In genomic region chr1:92556350-92556749, GRCh38 we compare ENCODE assay signal across 23 cellular contexts.
DNase-seq lines count a peak whose midpoint lies in the region; ATAC-seq, FAIRE-seq and TF ChIP-seq lines count a peak whose summit lies in the region.
"Had no signal": no experiment of that assay in that cellular context is flagged by ENCODE, and none has a peak within 500 bp of the region (broad histone marks: within the 10 kb centered on the region; RNA-seq: fewer than 3 reads in every experiment).

No MANE protein-coding gene starts in this region.

- H3K36me3 ChIP-seq in HEK293 (ENCODE audit: control insufficient read depth in 2 of 2, insufficient read depth in 1 of 2, low read length in 2 of 2) = no peaks in the 10 kb centered on the region
- no peaks in the 10 kb centered on the region for H3K36me3 ChIP-seq in small intestine (ENCODE audit: control insufficient read depth in 2 of 2, insufficient read depth in 2 of 2, low read length in 2 of 2)
- H3K36me3 ChIP-seq in ovary = no peaks in the 10 kb centered on the region
- H3K36me3 ChIP-seq: BLaER1 had no signal

- H3K27ac Mint-ChIP-seq in activated CD8-positive, alpha-beta T cell treated with anti-CD3 and anti-CD28 coated beads for 36 hours = peak overlapping the region; percentile 67
- H3K27ac Mint-ChIP-seq in activated CD8-positive, alpha-beta T cell treated with anti-CD3 and anti-CD28 coated beads, Interleukin-2, amount 10 ng/mL, durations not matched to agents 7 days and 5 days = no peak overlapping the region
- peak overlapping the region; percentile 87 for H3K27ac Mint-ChIP-seq in activated naive CD8-positive, alpha-beta T cell treated with anti-CD3 and anti-CD28 coated beads for 36 hours
- H3K27ac Mint-ChIP-seq: CD4-positive, alpha-beta memory T cell; GM23338 had no signal

- H3K27me3 ChIP-seq in small intestine (ENCODE audit: control insufficient read depth in 2 of 2, insufficient read depth in 2 of 2, low read length in 2 of 2) = no peaks in the 10 kb centered on the region
- H3K27me3 ChIP-seq in ovary = no peaks in the 10 kb centered on the region
- H3K27me3 ChIP-seq: BLaER1 had no signal

- TF ChIP-seq CTCF in activated CD8-positive, alpha-beta T cell treated with anti-CD3 and anti-CD28 coated beads for 36 hours (IDR thresholded peaks at IDR 0.05) = no peak
- no peak for TF ChIP-seq CTCF in HEK293 (tag by site-specific recombination; IDR thresholded peaks at IDR 0.05)
- TF ChIP-seq CTCF in ovary (IDR thresholded peaks at IDR 0.05) = no peak

- H3K9me3 Mint-ChIP-seq in activated CD8-positive, alpha-beta T cell treated with anti-CD3 and anti-CD28 coated beads for 36 hours = no peaks in the 10 kb centered on the region
- H3K9me3 Mint-ChIP-seq in activated CD8-positive, alpha-beta T cell treated with anti-CD3 and anti-CD28 coated beads, Interleukin-2, amount 10 ng/mL, durations not matched to agents 7 days and 5 days (ENCODE audit: insufficient read depth) = no peaks in the 10 kb centered on the region
- no peaks in the 10 kb centered on the region for H3K9me3 Mint-ChIP-seq in activated naive CD8-positive, alpha-beta T cell treated with anti-CD3 and anti-CD28 coated beads for 36 hours
- H3K9me3 Mint-ChIP-seq: CD4-positive, alpha-beta memory T cell; GM23338 had no signal

- no peak for TF ChIP-seq POLR2A in ovary (IDR thresholded peaks at IDR 0.05)

- H3K4me3 ChIP-seq in HEK293 (ENCODE audit: low read depth, low read length) = no peak overlapping the region
- no peak overlapping the region for H3K4me3 ChIP-seq in small intestine (ENCODE audit: low read depth in 1 of 2, low read length in 2 of 2)
- H3K4me3 ChIP-seq in ovary = no peak overlapping the region
- H3K4me3 ChIP-seq: BLaER1, GM23338, PC-9 had no signal

- H3K27me3 Mint-ChIP-seq in activated CD8-positive, alpha-beta T cell treated with anti-CD3 and anti-CD28 coated beads for 36 hours = no peaks in the 10 kb centered on the region
- H3K27me3 Mint-ChIP-seq in activated CD8-positive, alpha-beta T cell treated with anti-CD3 and anti-CD28 coated beads, Interleukin-2, amount 10 ng/mL, durations not matched to agents 7 days and 5 days (ENCODE audit: low read depth) = no peaks in the 10 kb centered on the region
- no peaks in the 10 kb centered on the region for H3K27me3 Mint-ChIP-seq in activated naive CD8-positive, alpha-beta T cell treated with anti-CD3 and anti-CD28 coated beads for 36 hours
- H3K27me3 Mint-ChIP-seq: CD4-positive, alpha-beta memory T cell had no signal

- H3K9me3 ChIP-seq in HEK293 (ENCODE audit: control insufficient read depth, insufficient read depth, low read depth, low read length) (no peaks in the 10 kb centered on the region), small intestine (ENCODE audit: control insufficient read depth, low read depth) (no peaks in the 10 kb centered on the region), ovary (no peaks in the 10 kb centered on the region)
- H3K9me3 ChIP-seq: BLaER1 had no signal

- peaks cover 68% of the 10 kb centered on the region for H3K36me3 Mint-ChIP-seq in activated CD8-positive, alpha-beta T cell treated with anti-CD3 and anti-CD28 coated beads for 36 hours (ENCODE audit: low read depth)
- peaks cover 1% of the 10 kb centered on the region for H3K36me3 Mint-ChIP-seq in activated CD8-positive, alpha-beta T cell treated with anti-CD3 and anti-CD28 coated beads, Interleukin-2, amount 10 ng/mL, durations not matched to agents 7 days and 5 days (ENCODE audit: low read depth)
- H3K36me3 Mint-ChIP-seq in activated naive CD8-positive, alpha-beta T cell treated with anti-CD3 and anti-CD28 coated beads for 36 hours = peaks cover 50% of the 10 kb centered on the region
- H3K36me3 Mint-ChIP-seq: CD4-positive, alpha-beta memory T cell had no signal

- H3K27ac ChIP-seq in HEK293 (ENCODE audit: extremely low read depth, low read depth, low read length) (no peak overlapping the region), small intestine (ENCODE audit: low read depth in 1 of 2, low read length in 1 of 2) (no peak overlapping the region), ovary (no peak overlapping the region)
- H3K27ac ChIP-seq: BLaER1, PC-9 had no signal

- 63 to 85% (median 79%) methylated on average over 1 of the region's 1 CpG for WGBS in small intestine, 3 donors
- WGBS in ovary, 3 donors = 92 to 97% (median 96%) methylated on average over 1 of the region's 1 CpG

- H3K4me1 Mint-ChIP-seq in activated CD8-positive, alpha-beta T cell treated with anti-CD3 and anti-CD28 coated beads for 36 hours (ENCODE audit: low read depth) = peaks cover 40% of the 10 kb centered on the region
- H3K4me1 Mint-ChIP-seq in activated CD8-positive, alpha-beta T cell treated with anti-CD3 and anti-CD28 coated beads, Interleukin-2, amount 10 ng/mL, durations not matched to agents 7 days and 5 days (ENCODE audit: low read depth) = peaks cover 17% of the 10 kb centered on the region
- H3K4me1 Mint-ChIP-seq in activated naive CD8-positive, alpha-beta T cell treated with anti-CD3 and anti-CD28 coated beads for 36 hours = peaks cover 40% of the 10 kb centered on the region
- H3K4me1 Mint-ChIP-seq: GM23338 had no signal

- DNase-seq in activated CD8-positive, alpha-beta T cell treated with anti-CD3 and anti-CD28 coated beads for 36 hours = no peak
- no peak for DNase-seq in activated CD8-positive, alpha-beta T cell treated with anti-CD3 and anti-CD28 coated beads, Interleukin-2, amount 10 ng/mL, durations not matched to agents 7 days and 5 days
- DNase-seq in activated naive CD8-positive, alpha-beta T cell treated with anti-CD3 and anti-CD28 coated beads for 36 hours = no peak
- no peak for DNase-seq in small intestine
- DNase-seq in COLO829 (ENCODE audit: low spot score) = no peak
- no peak for DNase-seq in ovary
- DNase-seq: Calu3; CD4-positive, alpha-beta memory T cell; DMS53; EL; HCEC 1CT; MM.1S; NCI-H1092; NCI-H1436 treated with DMSO at 0.1 percent for 48 hours; NCI-H2029; NCI-H345; NCI-H526; PC-9 had no signal

- POLR2A ChIA-PET in activated CD8-positive, alpha-beta T cell treated with anti-CD3 and anti-CD28 coated beads for 36 hours (lab: Charles Lee) = interaction anchor here (0.7 to 1.2 kb wide), 2 partner anchors 16 to 19 kb away, joined by 3 to 4 read pairs; no protein-coding TSS in a partner anchor
- POLR2A ChIA-PET in activated CD8-positive, alpha-beta T cell treated with anti-CD3 and anti-CD28 coated beads, Interleukin-2, amount 10 ng/mL, durations not matched to agents 7 days and 5 days (lab: Charles Lee) = no interaction called here
- POLR2A ChIA-PET in HEK293 (lab: Yijun Ruan, JAX) = no interaction called here

- no peak for TF ChIP-seq EP300 in ovary (IDR thresholded peaks at IDR 0.05)

- no peak overlapping the region for H3K4me3 Mint-ChIP-seq in activated CD8-positive, alpha-beta T cell treated with anti-CD3 and anti-CD28 coated beads for 36 hours
- H3K4me3 Mint-ChIP-seq in activated CD8-positive, alpha-beta T cell treated with anti-CD3 and anti-CD28 coated beads, Interleukin-2, amount 10 ng/mL, durations not matched to agents 7 days and 5 days = no peak overlapping the region
- no peak overlapping the region for H3K4me3 Mint-ChIP-seq in activated naive CD8-positive, alpha-beta T cell treated with anti-CD3 and anti-CD28 coated beads for 36 hours
- H3K4me3 Mint-ChIP-seq: CD4-positive, alpha-beta memory T cell; GM23338 had no signal

- CTCF ChIA-PET in activated CD8-positive, alpha-beta T cell treated with anti-CD3 and anti-CD28 coated beads for 36 hours (lab: Charles Lee) = interaction anchor here (1.0 to 1.2 kb wide), 2 partner anchors 19 to 74 kb away, joined by 3 to 4 read pairs; no protein-coding TSS in a partner anchor
- CTCF ChIA-PET in activated CD8-positive, alpha-beta T cell treated with anti-CD3 and anti-CD28 coated beads, Interleukin-2, amount 10 ng/mL, durations not matched to agents 7 days and 5 days (lab: Charles Lee) = interaction anchor here (1.0 to 1.3 kb wide), 3 partner anchors 8 to 71 kb away, joined by 3 read pairs; no protein-coding TSS in a partner anchor
- CTCF ChIA-PET in HEK293 (lab: Yijun Ruan, JAX) = interaction anchor here (0.7 to 0.8 kb wide), 2 partner anchors 303 to 383 kb away, joined by 3 read pairs; no protein-coding TSS in a partner anchor

- intact Hi-C loops in activated CD8-positive, alpha-beta T cell treated with anti-CD3 and anti-CD28 coated beads for 36 hours (cut with micrococcal nuclease) = no loop called here
- intact Hi-C loops in ovary (cut with DNase I) = no loop called here

- ATAC-seq in activated CD8-positive, alpha-beta T cell treated with anti-CD3 and anti-CD28 coated beads for 36 hours = peak; percentile 17
- no peak for ATAC-seq in activated CD8-positive, alpha-beta T cell treated with anti-CD3 and anti-CD28 coated beads, Interleukin-2, amount 10 ng/mL, durations not matched to agents 7 days and 5 days
- ATAC-seq: GM23338 had no signal

- FAIRE-seq in small intestine (lab: Jason Lieb, UNC) = peak; percentile 53
- FAIRE-seq: GM12891, GM19239 had no signal

- H3K4me1 ChIP-seq in HEK293 (ENCODE audit: control insufficient read depth, insufficient read depth, low read length) (no peaks in the 10 kb centered on the region), small intestine (ENCODE audit: control insufficient read depth in 2 of 2, insufficient read depth in 1 of 2, low read depth in 1 of 2, low read length in 1 of 2) (no peaks in the 10 kb centered on the region), ovary (ENCODE audit: insufficient read depth) (no peaks in the 10 kb centered on the region)
- H3K4me1 ChIP-seq: BLaER1 had no signal

TF ChIP-seq in HEK293, 187 proteins besides CTCF, POLR2A, EP300 and RAD21:
- TF ChIP-seq PBX3 (CRISPR knock-in tag; IDR thresholded peaks at IDR 0.05) (no peak), ZNF664 (tag by site-specific recombination; IDR thresholded peaks at IDR 0.05) (peak; percentile 38; the same call in 1 of the 2 replicates)
